12 cellular contexts compared by ENCODE assay signal in the genomic region with DNA sequence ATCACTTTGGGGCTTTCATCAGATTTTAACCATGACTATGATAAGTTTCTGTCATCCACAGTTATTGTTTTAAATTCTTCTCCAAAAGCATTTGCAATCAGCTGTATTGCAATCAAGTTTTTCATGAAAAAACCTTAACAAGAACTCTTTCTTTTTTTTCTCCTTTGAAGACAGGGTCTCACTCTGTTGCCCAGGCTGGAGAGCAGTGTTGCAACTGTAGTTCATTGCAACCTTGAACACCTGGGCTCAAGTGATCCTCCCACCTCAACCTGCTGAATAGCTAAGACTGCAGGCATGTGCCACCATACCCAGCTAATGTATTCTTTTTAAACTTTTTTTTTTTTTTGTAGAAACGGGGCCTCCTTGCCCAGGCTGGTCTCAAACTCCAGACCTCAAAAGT. TPM values are rescaled to one million over a fixed set of nuclear protein-coding genes. Genes with fewer than 3 reads are reported as not detected.
"Had no signal": no experiment of that assay in that cellular context is flagged by ENCODE, and none has a peak within 500 bp of the region (broad histone marks: within the 10 kb centered on the region; RNA-seq: fewer than 3 reads in every experiment).

No MANE protein-coding gene starts in this region.

- H3K4me1 ChIP-seq: HAP-1 had no signal

- H3K4me2 ChIP-seq: GM23338 had no signal

- DNase-seq: GM23248, GOT3, H7, H9, HCEC 1CT, HFFc6 had no signal

- H3K9me3 Mint-ChIP-seq: GM23338 had no signal

- H3K27ac ChIP-seq: GM23248 had no signal

- H3K4me1 Mint-ChIP-seq: GM23338 had no signal

- H3K4me3 Mint-ChIP-seq: GM23338, H9, HFFc6 had no signal

- ATAC-seq: GM23338, HCT116 had no signal

- H2AFZ ChIP-seq: GM23248, GM23338 had no signal

- H3K27ac Mint-ChIP-seq: GM23338, H9, HFFc6 had no signal

- FAIRE-seq: H1, H54 had no signal

- H3K4me3 ChIP-seq: GM23248, GM23338, HAP-1 had no signal

- H3K9ac ChIP-seq: GM23248 had no signal

RNA-seq across cellular contexts. Expression of a gene that starts 45.5 kb away (rescaled TPM):
- total RNA-seq: GM23248, GM23338, H1, H4, H7, H9 had no signal
- polyA plus RNA-seq: GM23338, H1 had no signal
